8 cellular contexts compared by ENCODE assay signal in genomic region chr18:26215247-26215970, GRCh38. TPM values are rescaled to one million over a fixed set of nuclear protein-coding genes. Genes with fewer than 3 reads are reported as not detected.
A peak's percentile ranks its signal among the peaks of the same experiment; 100 is the strongest.
DNase-seq lines count a peak whose midpoint lies in the region; ATAC-seq and TF ChIP-seq lines count a peak whose summit lies in the region.

No MANE protein-coding gene starts in this region.

- H3K4me1 Mint-ChIP-seq in stimulated activated naive CD8-positive, alpha-beta T cell treated with anti-CD3 and anti-CD28 coated beads, Interleukin-15, amount 100 ng/mL, for 72 hours, result peaks cover 27% of the 10 kb centered on the region

- ATAC-seq in GM21515 (IDR thresholded peaks at IDR 0.05; ENCODE audit: unreplicated experiment), result peak; percentile 92
- peak; percentile 99 for ATAC-seq in stimulated activated naive CD8-positive, alpha-beta T cell treated with anti-CD3 and anti-CD28 coated beads, Interleukin-15, amount 100 ng/mL, for 72 hours

- TF ChIP-seq POLR2A in lower leg skin (IDR thresholded peaks at IDR 0.05), result no peak

- no peak for TF ChIP-seq CTCF in GM06990 (IDR thresholded peaks at IDR 0.05; ENCODE audit: insufficient read depth, low read length, poor library complexity, severe bottlenecking)
- no peak for TF ChIP-seq CTCF in lower leg skin (IDR thresholded peaks at IDR 0.05)

- DNase-seq in GM06990 (ENCODE audit: extremely low read depth, insufficient read length) (peak; percentile 53), activated T-helper 1 cell treated with Interleukin-2 at 50 U/mL for 16 hours (ENCODE audit: low read depth) (peak; percentile 7), DMS 273 treated with DMSO at 0.1 percent for 48 hours (lab: John Stamatoyannopoulos, UW) (no peak), lower leg skin (ENCODE audit: low spot score in 2 of 2) (no peak), COLO668 (lab: John Stamatoyannopoulos, UW; ENCODE audit: unreplicated experiment) (no peak)
- DNase-seq in Jurkat, Clone E6-1 (ENCODE audit: low read depth, low spot score), result peak; percentile 94
- peak; percentile 23 to 53 for DNase-seq in stimulated activated naive CD8-positive, alpha-beta T cell treated with anti-CD3 and anti-CD28 coated beads, Interleukin-15, amount 100 ng/mL, for 72 hours

- peak overlapping the region; percentile 80 to 84 for H3K4me3 Mint-ChIP-seq in stimulated activated naive CD8-positive, alpha-beta T cell treated with anti-CD3 and anti-CD28 coated beads, Interleukin-15, amount 100 ng/mL, for 72 hours

- WGBS in lower leg skin, 2 donors, result 43 to 48% methylated on average over 7 of the region's 7 CpGs

- H3K9me3 Mint-ChIP-seq in stimulated activated naive CD8-positive, alpha-beta T cell treated with anti-CD3 and anti-CD28 coated beads, Interleukin-15, amount 100 ng/mL, for 72 hours, result no peaks in the 10 kb centered on the region

- peak overlapping the region; percentile 49 for H3K4me3 ChIP-seq in GM06990 (replicated peaks; ENCODE audit: low read depth, low read length)
- H3K4me3 ChIP-seq in Jurkat, Clone E6-1 (ENCODE audit: low read length), result no peak overlapping the region
- no peak overlapping the region for H3K4me3 ChIP-seq in lower leg skin (ENCODE audit: low read depth, poor library complexity, severe bottlenecking)

- H3K36me3 ChIP-seq in GM06990 (ENCODE audit: control insufficient read depth, insufficient read depth, low read length), result no peaks in the 10 kb centered on the region

- intact Hi-C loops in lower leg skin (cut with DNase I; ENCODE audit: low total_unique reads), result no loop called here

- no peaks in the 10 kb centered on the region for H3K27me3 ChIP-seq in GM06990 (replicated peaks; ENCODE audit: control insufficient read depth, insufficient read depth, low read length)

- no peaks in the 10 kb centered on the region for H3K27me3 Mint-ChIP-seq in stimulated activated naive CD8-positive, alpha-beta T cell treated with anti-CD3 and anti-CD28 coated beads, Interleukin-15, amount 100 ng/mL, for 72 hours

- H3K27ac Mint-ChIP-seq in stimulated activated naive CD8-positive, alpha-beta T cell treated with anti-CD3 and anti-CD28 coated beads, Interleukin-15, amount 100 ng/mL, for 72 hours, result peak overlapping the region; percentile 36 to 92

RNA-seq across cellular contexts. Expression of gene TAF4B, which starts 10.8 kb away (rescaled TPM):
- polyA plus RNA-seq in Jurkat, Clone E6-1 (2012; ENCODE audit: insufficient read depth, insufficient read length), result 10.7 TPM
- 10 to 100 TPM; 12.5 to 23.6 (median 17.1) TPM for total RNA-seq in lower leg skin

Comparison
In these comparisons a context has a peak if more than half of its experiments do, and no peak if none do; other contexts are left out.
1. DNase-seq: peak in GM06990 (single experiment), Jurkat, Clone E6-1 (single experiment), activated T-helper 1 cell treated with Interleukin-2 at 50 U/mL for 16 hours (single experiment) and stimulated activated naive CD8-positive, alpha-beta T cell treated with anti-CD3 and anti-CD28 coated beads, Interleukin-15, amount 100 ng/mL, for 72 hours (2 of 2); none in DMS 273 treated with DMSO at 0.1 percent for 48 hours (single experiment), lower leg skin (0 of 2) and COLO668 (single experiment).